ENCODE assay signal across 8 cellular contexts in genomic region chr14:85531594-85532391, GRCh38. TPM values are rescaled to one million over a fixed set of nuclear protein-coding genes. Genes with fewer than 3 reads are reported as not detected.
DNase-seq lines count a peak whose midpoint lies in the region; ATAC-seq and TF ChIP-seq lines count a peak whose summit lies in the region.

No MANE protein-coding gene starts in this region.

- no peak overlapping the region for H3K27ac Mint-ChIP-seq in activated CD4-positive, alpha-beta T cell treated with anti-CD3 and anti-CD28 coated beads, Interleukin-2, amount 10 ng/mL, durations not matched to agents 7 days and 5 days

- H3K4me1 ChIP-seq in neutrophil (ENCODE audit: control insufficient read depth in 1 of 2, insufficient read depth in 1 of 2, low read depth in 1 of 2, low read length in 1 of 2) = peaks cover 55% of the 10 kb centered on the region in 2 experiments

- H3K4me3 Mint-ChIP-seq in activated CD4-positive, alpha-beta T cell treated with anti-CD3 and anti-CD28 coated beads, Interleukin-2, amount 10 ng/mL, durations not matched to agents 7 days and 5 days = peak overlapping the region; percentile 38

- ATAC-seq in GM21360 (IDR thresholded peaks at IDR 0.05; ENCODE audit: unreplicated experiment) (no peak), HG03039 (IDR thresholded peaks at IDR 0.05; ENCODE audit: unreplicated experiment) (no peak)

- intact Hi-C loops in head of caudate nucleus (cut with DNase I) = no loop called here

- H3K36me3 ChIP-seq in neutrophil = no peaks in the 10 kb centered on the region

- H3K27ac ChIP-seq in neutrophil = no peak overlapping the region

- H3K36me3 Mint-ChIP-seq in activated CD4-positive, alpha-beta T cell treated with anti-CD3 and anti-CD28 coated beads, Interleukin-2, amount 10 ng/mL, durations not matched to agents 7 days and 5 days (ENCODE audit: low read depth) = peaks cover 1% of the 10 kb centered on the region

- H3K4me1 Mint-ChIP-seq in activated CD4-positive, alpha-beta T cell treated with anti-CD3 and anti-CD28 coated beads, Interleukin-2, amount 10 ng/mL, durations not matched to agents 7 days and 5 days = peaks cover 11% of the 10 kb centered on the region

- H3K4me3 ChIP-seq in WI38 (ENCODE audit: low read depth, low read length) (peak overlapping the region; percentile 79), neutrophil (ENCODE audit: low read depth in 1 of 2, low read length in 1 of 2) (peak overlapping the region; percentile 63 to 64)

- 0 out of 2 replicates have a peak, but pooled peaks have one; percentile 15 for TF ChIP-seq CTCF in WI38 (IDR thresholded peaks at IDR 0.05; ENCODE audit: low read depth, low read length)
- no peak for TF ChIP-seq CTCF in neutrophil (IDR thresholded peaks at IDR 0.05)

- peaks cover 89% of the 10 kb centered on the region for H3K27me3 ChIP-seq in neutrophil

- H3K27me3 Mint-ChIP-seq in activated CD4-positive, alpha-beta T cell treated with anti-CD3 and anti-CD28 coated beads, Interleukin-2, amount 10 ng/mL, durations not matched to agents 7 days and 5 days = peaks cover 78% of the 10 kb centered on the region

- peak; percentile 7 for DNase-seq in activated CD4-positive, alpha-beta T cell treated with anti-CD3 and anti-CD28 coated beads, Interleukin-2, amount 10 ng/mL, durations not matched to agents 7 days and 5 days
- DNase-seq in activated CD4-positive, alpha-beta T cell treated with anti-CD3 and anti-CD28 coated beads, Interleukin-2, amount 50 U/mL, for 48 hours = no peak
- DNase-seq in head of caudate nucleus (peak; percentile 53 to 94 (median 80)), NCI-H2029 treated with DMSO at 0.1 percent for 48 hours (lab: John Stamatoyannopoulos, UW) (no peak)

- no peaks in the 10 kb centered on the region for H3K9me3 ChIP-seq in neutrophil

- CTCF ChIA-PET in activated CD4-positive, alpha-beta T cell treated with anti-CD3 and anti-CD28 coated beads, Interleukin-2, amount 10 ng/mL, durations not matched to agents 7 days and 5 days (lab: Charles Lee) = no interaction called here

- H3K9me3 Mint-ChIP-seq in activated CD4-positive, alpha-beta T cell treated with anti-CD3 and anti-CD28 coated beads, Interleukin-2, amount 10 ng/mL, durations not matched to agents 7 days and 5 days = peaks cover 2% of the 10 kb centered on the region

- POLR2A ChIA-PET in activated CD4-positive, alpha-beta T cell treated with anti-CD3 and anti-CD28 coated beads, Interleukin-2, amount 10 ng/mL, durations not matched to agents 7 days and 5 days (lab: Charles Lee) = no interaction called here

RNA-seq across cellular contexts. Expression of gene FLRT2, which starts 1.8 kb away (rescaled TPM):
- not detected for total RNA-seq in activated CD4-positive, alpha-beta T cell treated with anti-CD3 and anti-CD28 coated beads, Interleukin-2, amount 10 ng/mL, durations not matched to agents 7 days and 5 days

Comparison
In these comparisons a context has a peak if more than half of its experiments do, and no peak if none do; other contexts are left out.
1. DNase-seq: peak in activated CD4-positive, alpha-beta T cell treated with anti-CD3 and anti-CD28 coated beads, Interleukin-2, amount 10 ng/mL, durations not matched to agents 7 days and 5 days (single experiment) and head of caudate nucleus (42 of 42); none in activated CD4-positive, alpha-beta T cell treated with anti-CD3 and anti-CD28 coated beads, Interleukin-2, amount 50 U/mL, for 48 hours (0 of 2) and NCI-H2029 treated with DMSO at 0.1 percent for 48 hours (single experiment).